In the genomic region with DNA sequence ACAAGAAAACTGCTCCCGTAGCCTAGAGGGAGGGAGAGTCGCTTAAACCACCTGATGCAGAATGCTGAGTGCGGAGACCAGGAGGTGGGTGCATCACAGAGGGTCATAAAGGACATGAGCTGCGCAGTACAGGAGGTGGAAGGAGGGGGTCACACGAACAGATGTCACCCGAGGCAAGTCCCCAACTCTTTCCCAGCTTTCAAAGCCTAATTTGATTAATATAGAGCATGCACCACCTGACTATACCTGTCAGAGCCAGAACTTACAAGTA, we compare ENCODE assay signal across 9 cellular contexts. TPM values are rescaled to one million over a fixed set of nuclear protein-coding genes. Genes with fewer than 3 reads are reported as not detected.
A peak's percentile ranks its signal among the peaks of the same experiment; 100 is the strongest.
DNase-seq lines count a peak whose midpoint lies in the region; ATAC-seq and TF ChIP-seq lines count a peak whose summit lies in the region.
"Had no signal": no experiment of that assay in that cellular context is flagged by ENCODE, and none has a peak within 500 bp of the region (broad histone marks: within the 10 kb centered on the region; RNA-seq: fewer than 3 reads in every experiment).

No MANE protein-coding gene starts in this region.

- H3K4me1 ChIP-seq in mammary epithelial cell (ENCODE audit: insufficient read depth, low read length) (peaks cover 43% of the 10 kb centered on the region), lower lobe of right lung (peaks cover 50% of the 10 kb centered on the region), tibial nerve (peaks cover 3 to 52% (median 30%) of the 10 kb centered on the region in 4 donors)

- H3K4me1 Mint-ChIP-seq in MCF 10A (ENCODE audit: insufficient read depth, unreplicated experiment), result peaks cover 36% of the 10 kb centered on the region
- H3K4me1 Mint-ChIP-seq in activated T-helper 2 cell treated with anti-CD3 and anti-CD28 coated beads, Interferon-gamma antibody, Interleukin-2, Interleukin-4, amounts not matched to agents 10 μg/mL and 5 μg/mL and 100 μg/mL, durations not matched to agents 14 hours and 24 hours and 36 hours (ENCODE audit: low read depth), result peaks cover 47% of the 10 kb centered on the region

- no peak for TF ChIP-seq EP300 in tibial nerve (IDR thresholded peaks at IDR 0.05)

- DNase-seq in MCF 10A (ENCODE audit: unreplicated experiment) (no peak), mammary epithelial cell (no peak), lower lobe of right lung (no peak), tibial nerve (ENCODE audit: low spot score in 2 of 2) (no peak), 8988T (no peak), posterior cingulate gyrus (no peak)
- DNase-seq in activated T-helper 2 cell treated with anti-CD3 and anti-CD28 coated beads, Interferon-gamma antibody, Interleukin-2, Interleukin-4, amounts not matched to agents 10 μg/mL and 5 μg/mL and 100 μg/mL, durations not matched to agents 14 hours and 24 hours and 36 hours (ENCODE audit: low spot score), result no peak
- DNase-seq: MV-4-11 had no signal

- H3K36me3 Mint-ChIP-seq in MCF 10A (ENCODE audit: insufficient read depth, unreplicated experiment), result peaks cover 7% of the 10 kb centered on the region
- peaks cover 10% of the 10 kb centered on the region for H3K36me3 Mint-ChIP-seq in activated T-helper 2 cell treated with anti-CD3 and anti-CD28 coated beads, Interferon-gamma antibody, Interleukin-2, Interleukin-4, amounts not matched to agents 10 μg/mL and 5 μg/mL and 100 μg/mL, durations not matched to agents 14 hours and 24 hours and 36 hours (ENCODE audit: low read depth)

- ATAC-seq in lower lobe of right lung, result no peak
- ATAC-seq in HG03521 (IDR thresholded peaks at IDR 0.05; ENCODE audit: unreplicated experiment), result no peak

- H3K27me3 ChIP-seq in mammary epithelial cell (ENCODE audit: insufficient read depth, low read length) (no peaks in the 10 kb centered on the region), lower lobe of right lung (ENCODE audit: low read depth) (no peaks in the 10 kb centered on the region), tibial nerve (no peaks in the 10 kb centered on the region)

- no peaks in the 10 kb centered on the region for H3K36me3 ChIP-seq in mammary epithelial cell (ENCODE audit: insufficient read depth, low read length)
- H3K36me3 ChIP-seq in lower lobe of right lung, result no peaks in the 10 kb centered on the region
- H3K36me3 ChIP-seq in tibial nerve, result no peaks in the 10 kb centered on the region

- TF ChIP-seq CTCF in MCF 10A (IDR thresholded peaks at IDR 0.05; ENCODE audit: unreplicated experiment) (no peak), mammary epithelial cell (conservative IDR thresholded peaks at IDR 0.05 in 1 of 2, IDR thresholded peaks at IDR 0.05 in 1 of 2; ENCODE audit: extremely low read depth in 1 of 2, insufficient read depth in 1 of 2, low read depth in 1 of 2, low read length in 2 of 2) (no peak), lower lobe of right lung (IDR thresholded peaks at IDR 0.05) (no peak), tibial nerve (IDR thresholded peaks at IDR 0.05) (no peak)

- no peak overlapping the region for H3K4me2 ChIP-seq in mammary epithelial cell (ENCODE audit: insufficient read depth, low read depth, low read length)

- no peaks in the 10 kb centered on the region for H4K20me1 ChIP-seq in mammary epithelial cell (ENCODE audit: insufficient read depth, low read length)

- no peaks in the 10 kb centered on the region for H3K27me3 Mint-ChIP-seq in MCF 10A (ENCODE audit: insufficient read depth, unreplicated experiment)
- H3K27me3 Mint-ChIP-seq in activated T-helper 2 cell treated with anti-CD3 and anti-CD28 coated beads, Interferon-gamma antibody, Interleukin-2, Interleukin-4, amounts not matched to agents 10 μg/mL and 5 μg/mL and 100 μg/mL, durations not matched to agents 14 hours and 24 hours and 36 hours (ENCODE audit: low read depth), result no peaks in the 10 kb centered on the region

- no peak overlapping the region for H3K27ac ChIP-seq in mammary epithelial cell (ENCODE audit: insufficient read depth, low read depth, low read length)
- H3K27ac ChIP-seq in lower lobe of right lung, result peak overlapping the region; percentile 88
- H3K27ac ChIP-seq in tibial nerve, result peak overlapping the region; percentile 47 to 95 (median 90)

- H2AFZ ChIP-seq in mammary epithelial cell (ENCODE audit: low read depth, low read length), result no peak overlapping the region

- H3K27ac Mint-ChIP-seq in MCF 10A (ENCODE audit: low read depth, unreplicated experiment), result peak overlapping the region; percentile 9
- H3K27ac Mint-ChIP-seq in activated T-helper 2 cell treated with anti-CD3 and anti-CD28 coated beads, Interferon-gamma antibody, Interleukin-2, Interleukin-4, amounts not matched to agents 10 μg/mL and 5 μg/mL and 100 μg/mL, durations not matched to agents 14 hours and 24 hours and 36 hours, result peak overlapping the region; percentile 90

- H3K9me3 ChIP-seq in mammary epithelial cell (replicated peaks; ENCODE audit: insufficient read depth, low read length) (no peaks in the 10 kb centered on the region), lower lobe of right lung (no peaks in the 10 kb centered on the region), tibial nerve (no peaks in the 10 kb centered on the region)

- 90% methylated on average over 6 of the region's 6 CpGs for WGBS in mammary epithelial cell (ENCODE audit: low coverage, missing lambda C conversion rate)
- WGBS in tibial nerve, 2 donors, result 48 to 52% methylated on average over 6 of the region's 6 CpGs

- no peak for TF ChIP-seq POLR2A in tibial nerve (IDR thresholded peaks at IDR 0.05)

- H3K4me3 Mint-ChIP-seq in MCF 10A (ENCODE audit: unreplicated experiment), result peak overlapping the region; percentile 62
- peak overlapping the region; percentile 86 for H3K4me3 Mint-ChIP-seq in activated T-helper 2 cell treated with anti-CD3 and anti-CD28 coated beads, Interferon-gamma antibody, Interleukin-2, Interleukin-4, amounts not matched to agents 10 μg/mL and 5 μg/mL and 100 μg/mL, durations not matched to agents 14 hours and 24 hours and 36 hours (ENCODE audit: low read depth)

- CTCF ChIA-PET in MCF 10A (lab: Yijun Ruan, JAX), result interaction anchor here (0.8 to 2.9 kb wide), 6 partner anchors 10 to 29 kb away, joined by 3 to 17 read pairs (median 6); no protein-coding TSS in a partner anchor
- CTCF ChIA-PET in mammary epithelial cell (lab: Charles Lee; ENCODE audit: low non-redundant PET), result no interaction called here

- in situ Hi-C loops in mammary epithelial cell (cut with MboI; ENCODE audit: low sequenced_read_pairs in 2 of 2), result no loop called here

- dilution Hi-C loops in mammary epithelial cell (cut with HindIII; ENCODE audit: low sequenced_read_pairs), result no loop called here

- H3K79me2 ChIP-seq in mammary epithelial cell (ENCODE audit: insufficient read depth, low read length), result peaks cover 38% of the 10 kb centered on the region

- POLR2A ChIA-PET in MCF 10A (lab: Yijun Ruan, JAX), result interaction anchor here (0.9 to 6.5 kb wide), 11 partner anchors 9 to 502 kb away, joined by 3 to 62 read pairs (median 4); no protein-coding TSS in a partner anchor

- BruUV-seq in MCF 10A (replicated peaks; lab: Mats Ljungman, UMichigan) (no TSS peak), mammary epithelial cell (replicated peaks; lab: Mats Ljungman, UMichigan) (no TSS peak)

- H3K4me3 ChIP-seq in mammary epithelial cell (replicated peaks in 1 of 3; ENCODE audit: insufficient read depth in 1 of 3, low read depth in 2 of 3, low read length in 3 of 3) (peak overlapping the region in 1 of 3 experiments; percentile 47), lower lobe of right lung (peak overlapping the region; percentile 99), tibial nerve (peak overlapping the region; percentile 61 to 80 (median 70))

- no peak overlapping the region for H3K9ac ChIP-seq in mammary epithelial cell (ENCODE audit: insufficient read depth, low read length)

- intact Hi-C loops in MCF 10A (cut with micrococcal nuclease) (no loop called here), mammary epithelial cell (cut with micrococcal nuclease) (loop anchor here (5.0 kb wide), 1 partner anchor 41 kb away; no protein-coding TSS in a partner anchor), lower lobe of right lung (cut with DNase I) (no loop called here), posterior cingulate gyrus (cut with DNase I) (no loop called here)
- intact Hi-C loops in activated T-helper 2 cell treated with anti-CD3 and anti-CD28 coated beads, Interferon-gamma antibody, Interleukin-2, Interleukin-4, amounts not matched to agents 10 μg/mL and 5 μg/mL and 100 μg/mL, durations not matched to agents 14 hours and 24 hours and 36 hours (cut with micrococcal nuclease), result loop anchor here (5.0 kb wide), 3 partner anchors 206 to 576 kb away; a partner anchor contains a TSS

- H3K9me3 Mint-ChIP-seq in MCF 10A (ENCODE audit: unreplicated experiment), result no peaks in the 10 kb centered on the region
- no peaks in the 10 kb centered on the region for H3K9me3 Mint-ChIP-seq in activated T-helper 2 cell treated with anti-CD3 and anti-CD28 coated beads, Interferon-gamma antibody, Interleukin-2, Interleukin-4, amounts not matched to agents 10 μg/mL and 5 μg/mL and 100 μg/mL, durations not matched to agents 14 hours and 24 hours and 36 hours

RNA-seq across cellular contexts. Expression of a gene that starts 0.9 kb away (rescaled TPM):
- total RNA-seq in MCF 10A (2022) (29.2 and 35.7 TPM in 2 replicates), mammary epithelial cell (10 to 100 TPM; 43.2 to 65.3 TPM), lower lobe of right lung (66.2 TPM), tibial nerve (10 to 100 TPM; 49.2 to 58.5 (median 54.8) TPM)
- polyA plus RNA-seq in mammary epithelial cell, result 52.1 TPM
- polyA minus RNA-seq in mammary epithelial cell, result 79.0 TPM
- total RNA-seq in activated T-helper 2 cell treated with anti-CD3 and anti-CD28 coated beads, Interferon-gamma antibody, Interleukin-2, Interleukin-4, amounts not matched to agents 10 μg/mL and 5 μg/mL and 100 μg/mL, durations not matched to agents 14 hours and 24 hours and 36 hours, result 53.7 and 56.0 TPM in 2 replicates

Comparison
In these comparisons a context has a peak if more than half of its experiments do, and no peak if none do; other contexts are left out.
1. intact Hi-C loops: an anchor here in mammary epithelial cell (5.0 kb wide) and activated T-helper 2 cell treated with anti-CD3 and anti-CD28 coated beads, Interferon-gamma antibody, Interleukin-2, Interleukin-4, amounts not matched to agents 10 μg/mL and 5 μg/mL and 100 μg/mL, durations not matched to agents 14 hours and 24 hours and 36 hours (5.0 kb wide); none called in MCF 10A, lower lobe of right lung and posterior cingulate gyrus.